ENCODE assay signal across 1 cellular context in the genomic region with DNA sequence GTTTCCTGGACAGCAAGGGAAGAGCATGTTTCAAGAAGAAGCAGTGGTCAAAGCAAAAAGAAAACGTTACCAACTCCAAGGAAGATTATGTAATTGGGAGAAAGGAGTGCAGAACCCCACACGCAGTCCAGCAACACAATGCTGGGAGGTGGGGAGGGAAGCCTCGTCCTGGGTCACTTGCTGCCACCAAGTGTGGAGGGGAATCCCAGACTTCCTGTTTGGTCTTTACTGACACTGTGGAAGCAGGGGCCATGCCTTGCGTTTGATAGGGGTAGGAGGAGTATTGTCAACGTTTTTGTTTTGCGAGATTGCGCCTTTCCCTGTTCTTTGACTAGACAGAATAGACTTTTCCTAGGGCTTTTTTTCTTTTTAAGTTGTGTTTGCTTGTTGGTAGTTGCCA.
TF ChIP-seq lines count a peak whose summit lies in the region.

No MANE protein-coding gene starts in this region.

TF ChIP-seq in HepG2, 621 proteins besides CTCF, POLR2A, EP300 and RAD21 (continued from another document):
- TF ChIP-seq MTF2 (CRISPR knock-in tag; IDR thresholded peaks at IDR 0.05; ENCODE audit: borderline replicate concordance) (no peak), ZFP36L2 (CRISPR knock-in tag; IDR thresholded peaks at IDR 0.05) (no peak), FLYWCH1 (CRISPR knock-in tag; IDR thresholded peaks at IDR 0.05) (no peak), ZNF335 (CRISPR knock-in tag; IDR thresholded peaks at IDR 0.05) (no peak), MBD4 (IDR thresholded peaks at IDR 0.05; ENCODE audit: borderline replicate concordance, low read length) (no peak), ZNF484 (CRISPR knock-in tag; IDR thresholded peaks at IDR 0.05; ENCODE audit: borderline replicate concordance, low read depth) (no peak), NBN (conservative IDR thresholded peaks at IDR 0.05) (no peak), MAFG (CRISPR knock-in tag; IDR thresholded peaks at IDR 0.05) (no peak), SCMH1 (CRISPR knock-in tag; IDR thresholded peaks at IDR 0.05; ENCODE audit: borderline replicate concordance) (no peak)
- TF ChIP-seq, protein P1, sequence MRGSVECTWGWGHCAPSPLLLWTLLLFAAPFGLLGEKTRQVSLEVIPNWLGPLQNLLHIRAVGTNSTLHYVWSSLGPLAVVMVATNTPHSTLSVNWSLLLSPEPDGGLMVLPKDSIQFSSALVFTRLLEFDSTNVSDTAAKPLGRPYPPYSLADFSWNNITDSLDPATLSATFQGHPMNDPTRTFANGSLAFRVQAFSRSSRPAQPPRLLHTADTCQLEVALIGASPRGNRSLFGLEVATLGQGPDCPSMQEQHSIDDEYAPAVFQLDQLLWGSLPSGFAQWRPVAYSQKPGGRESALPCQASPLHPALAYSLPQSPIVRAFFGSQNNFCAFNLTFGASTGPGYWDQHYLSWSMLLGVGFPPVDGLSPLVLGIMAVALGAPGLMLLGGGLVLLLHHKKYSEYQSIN (CRISPR knock-in tag; IDR thresholded peaks at IDR 0.05; ENCODE audit: borderline replicate concordance) = no peak
- TF ChIP-seq, protein P2, sequence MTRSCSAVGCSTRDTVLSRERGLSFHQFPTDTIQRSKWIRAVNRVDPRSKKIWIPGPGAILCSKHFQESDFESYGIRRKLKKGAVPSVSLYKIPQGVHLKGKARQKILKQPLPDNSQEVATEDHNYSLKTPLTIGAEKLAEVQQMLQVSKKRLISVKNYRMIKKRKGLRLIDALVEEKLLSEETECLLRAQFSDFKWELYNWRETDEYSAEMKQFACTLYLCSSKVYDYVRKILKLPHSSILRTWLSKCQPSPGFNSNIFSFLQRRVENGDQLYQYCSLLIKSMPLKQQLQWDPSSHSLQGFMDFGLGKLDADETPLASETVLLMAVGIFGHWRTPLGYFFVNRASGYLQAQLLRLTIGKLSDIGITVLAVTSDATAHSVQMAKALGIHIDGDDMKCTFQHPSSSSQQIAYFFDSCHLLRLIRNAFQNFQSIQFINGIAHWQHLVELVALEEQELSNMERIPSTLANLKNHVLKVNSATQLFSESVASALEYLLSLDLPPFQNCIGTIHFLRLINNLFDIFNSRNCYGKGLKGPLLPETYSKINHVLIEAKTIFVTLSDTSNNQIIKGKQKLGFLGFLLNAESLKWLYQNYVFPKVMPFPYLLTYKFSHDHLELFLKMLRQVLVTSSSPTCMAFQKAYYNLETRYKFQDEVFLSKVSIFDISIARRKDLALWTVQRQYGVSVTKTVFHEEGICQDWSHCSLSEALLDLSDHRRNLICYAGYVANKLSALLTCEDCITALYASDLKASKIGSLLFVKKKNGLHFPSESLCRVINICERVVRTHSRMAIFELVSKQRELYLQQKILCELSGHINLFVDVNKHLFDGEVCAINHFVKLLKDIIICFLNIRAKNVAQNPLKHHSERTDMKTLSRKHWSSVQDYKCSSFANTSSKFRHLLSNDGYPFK (CRISPR knock-in tag; IDR thresholded peaks at IDR 0.05; ENCODE audit: borderline replicate concordance) = no peak
- TF ChIP-seq, protein P3, sequence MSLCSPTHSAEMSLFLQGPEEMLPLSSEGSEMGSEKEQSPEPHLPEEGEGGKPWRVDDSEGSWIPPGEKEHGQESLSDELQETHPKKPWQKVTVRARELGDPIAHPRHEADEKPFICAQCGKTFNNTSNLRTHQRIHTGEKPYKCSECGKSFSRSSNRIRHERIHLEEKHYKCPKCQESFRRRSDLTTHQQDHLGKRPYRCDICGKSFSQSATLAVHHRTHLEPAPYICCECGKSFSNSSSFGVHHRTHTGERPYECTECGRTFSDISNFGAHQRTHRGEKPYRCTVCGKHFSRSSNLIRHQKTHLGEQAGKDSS (CRISPR knock-in tag; IDR thresholded peaks at IDR 0.05; ENCODE audit: borderline replicate concordance, low read depth) = no peak
TF ChIP-seq in HepG2: peak in this region for 0.
